In the genomic region with DNA sequence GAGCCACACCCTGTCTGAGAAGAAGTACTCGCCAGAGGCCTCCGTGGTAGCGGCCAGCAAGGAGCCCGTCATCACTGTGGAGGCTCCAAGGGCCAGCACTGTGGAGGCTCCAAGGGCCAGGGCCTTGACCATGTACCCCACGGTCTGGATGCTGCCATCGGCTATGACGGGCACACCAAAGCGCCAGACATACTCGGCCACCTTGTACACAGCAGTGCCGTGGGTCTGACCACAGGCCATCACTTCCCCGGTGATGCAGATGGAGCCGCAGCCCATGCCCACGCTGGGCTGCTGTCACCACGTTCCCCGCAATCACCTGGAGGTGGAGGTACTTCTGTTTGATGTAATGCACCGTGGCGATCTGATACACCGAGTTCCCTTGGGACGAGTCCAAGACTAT, we compare ENCODE assay signal across 7 cellular contexts.
"Had no signal": no experiment of that assay in that cellular context is flagged by ENCODE, and none has a peak within 500 bp of the region (broad histone marks: within the 10 kb centered on the region; RNA-seq: fewer than 3 reads in every experiment).

No MANE protein-coding gene starts in this region.

- H3K4me3 ChIP-seq: GM12878 had no signal

- FAIRE-seq: G401.6, GM12878, GM12892, GM18507, GM19239 had no signal

- ATAC-seq: GM12878 had no signal

- DNase-seq: GDM1, GF-D8 had no signal
